2 cellular contexts compared by ENCODE assay signal in genomic region chr14:34971801-34972200, GRCh38.
TF ChIP-seq lines count a peak whose summit lies in the region.

No MANE protein-coding gene starts in this region.

TF ChIP-seq in GM23338, 12 proteins besides CTCF, POLR2A, EP300 and RAD21:
- TF ChIP-seq ZNF462 (CRISPR knock-in tag; IDR thresholded peaks at IDR 0.05) (no peak), STAT1 (IDR thresholded peaks at IDR 0.05; ENCODE audit: unreplicated experiment) (no peak), EZH2phosphoT487 (IDR thresholded peaks at IDR 0.05; ENCODE audit: unreplicated experiment) (no peak), NANOG (IDR thresholded peaks at IDR 0.05; ENCODE audit: borderline replicate concordance) (no peak), JUNB (IDR thresholded peaks at IDR 0.05; ENCODE audit: unreplicated experiment) (no peak), ZNF331 (CRISPR knock-in tag; IDR thresholded peaks at IDR 0.05; ENCODE audit: low read depth) (no peak), EZH2 (IDR thresholded peaks at IDR 0.05; ENCODE audit: low read depth, unreplicated experiment) (no peak), POLR2AphosphoS5 (IDR thresholded peaks at IDR 0.05; ENCODE audit: low read depth) (no peak), ZNF114 (CRISPR knock-in tag; IDR thresholded peaks at IDR 0.05) (no peak), CREB1 (CRISPR knock-in tag; IDR thresholded peaks at IDR 0.05; ENCODE audit: low read depth) (no peak)
- TF ChIP-seq, protein P1, sequence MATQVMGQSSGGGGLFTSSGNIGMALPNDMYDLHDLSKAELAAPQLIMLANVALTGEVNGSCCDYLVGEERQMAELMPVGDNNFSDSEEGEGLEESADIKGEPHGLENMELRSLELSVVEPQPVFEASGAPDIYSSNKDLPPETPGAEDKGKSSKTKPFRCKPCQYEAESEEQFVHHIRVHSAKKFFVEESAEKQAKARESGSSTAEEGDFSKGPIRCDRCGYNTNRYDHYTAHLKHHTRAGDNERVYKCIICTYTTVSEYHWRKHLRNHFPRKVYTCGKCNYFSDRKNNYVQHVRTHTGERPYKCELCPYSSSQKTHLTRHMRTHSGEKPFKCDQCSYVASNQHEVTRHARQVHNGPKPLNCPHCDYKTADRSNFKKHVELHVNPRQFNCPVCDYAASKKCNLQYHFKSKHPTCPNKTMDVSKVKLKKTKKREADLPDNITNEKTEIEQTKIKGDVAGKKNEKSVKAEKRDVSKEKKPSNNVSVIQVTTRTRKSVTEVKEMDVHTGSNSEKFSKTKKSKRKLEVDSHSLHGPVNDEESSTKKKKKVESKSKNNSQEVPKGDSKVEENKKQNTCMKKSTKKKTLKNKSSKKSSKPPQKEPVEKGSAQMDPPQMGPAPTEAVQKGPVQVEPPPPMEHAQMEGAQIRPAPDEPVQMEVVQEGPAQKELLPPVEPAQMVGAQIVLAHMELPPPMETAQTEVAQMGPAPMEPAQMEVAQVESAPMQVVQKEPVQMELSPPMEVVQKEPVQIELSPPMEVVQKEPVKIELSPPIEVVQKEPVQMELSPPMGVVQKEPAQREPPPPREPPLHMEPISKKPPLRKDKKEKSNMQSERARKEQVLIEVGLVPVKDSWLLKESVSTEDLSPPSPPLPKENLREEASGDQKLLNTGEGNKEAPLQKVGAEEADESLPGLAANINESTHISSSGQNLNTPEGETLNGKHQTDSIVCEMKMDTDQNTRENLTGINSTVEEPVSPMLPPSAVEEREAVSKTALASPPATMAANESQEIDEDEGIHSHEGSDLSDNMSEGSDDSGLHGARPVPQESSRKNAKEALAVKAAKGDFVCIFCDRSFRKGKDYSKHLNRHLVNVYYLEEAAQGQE (IDR thresholded peaks at IDR 0.05; ENCODE audit: unreplicated experiment), result no peak
- TF ChIP-seq, protein P2, sequence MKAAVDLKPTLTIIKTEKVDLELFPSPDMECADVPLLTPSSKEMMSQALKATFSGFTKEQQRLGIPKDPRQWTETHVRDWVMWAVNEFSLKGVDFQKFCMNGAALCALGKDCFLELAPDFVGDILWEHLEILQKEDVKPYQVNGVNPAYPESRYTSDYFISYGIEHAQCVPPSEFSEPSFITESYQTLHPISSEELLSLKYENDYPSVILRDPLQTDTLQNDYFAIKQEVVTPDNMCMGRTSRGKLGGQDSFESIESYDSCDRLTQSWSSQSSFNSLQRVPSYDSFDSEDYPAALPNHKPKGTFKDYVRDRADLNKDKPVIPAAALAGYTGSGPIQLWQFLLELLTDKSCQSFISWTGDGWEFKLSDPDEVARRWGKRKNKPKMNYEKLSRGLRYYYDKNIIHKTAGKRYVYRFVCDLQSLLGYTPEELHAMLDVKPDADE (IDR thresholded peaks at IDR 0.05), result no peak

TF ChIP-seq in WTC11, 78 proteins besides CTCF, POLR2A, EP300 and RAD21:
- TF ChIP-seq CDX4 (CRISPR knock-in tag; IDR thresholded peaks at IDR 0.05; ENCODE audit: borderline replicate concordance) (no peak), RELA (CRISPR knock-in tag; IDR thresholded peaks at IDR 0.05; ENCODE audit: borderline replicate concordance) (no peak), ATF1 (CRISPR knock-in tag; IDR thresholded peaks at IDR 0.05) (no peak), ESRRA (CRISPR knock-in tag; IDR thresholded peaks at IDR 0.05; ENCODE audit: borderline replicate concordance) (no peak), ZNF121 (CRISPR knock-in tag; IDR thresholded peaks at IDR 0.05) (no peak), PRRX2 (CRISPR knock-in tag; IDR thresholded peaks at IDR 0.05) (no peak), ZBTB43 (CRISPR knock-in tag; IDR thresholded peaks at IDR 0.05) (no peak), CREB1 (CRISPR knock-in tag; IDR thresholded peaks at IDR 0.05) (no peak)
- TF ChIP-seq, protein P3, sequence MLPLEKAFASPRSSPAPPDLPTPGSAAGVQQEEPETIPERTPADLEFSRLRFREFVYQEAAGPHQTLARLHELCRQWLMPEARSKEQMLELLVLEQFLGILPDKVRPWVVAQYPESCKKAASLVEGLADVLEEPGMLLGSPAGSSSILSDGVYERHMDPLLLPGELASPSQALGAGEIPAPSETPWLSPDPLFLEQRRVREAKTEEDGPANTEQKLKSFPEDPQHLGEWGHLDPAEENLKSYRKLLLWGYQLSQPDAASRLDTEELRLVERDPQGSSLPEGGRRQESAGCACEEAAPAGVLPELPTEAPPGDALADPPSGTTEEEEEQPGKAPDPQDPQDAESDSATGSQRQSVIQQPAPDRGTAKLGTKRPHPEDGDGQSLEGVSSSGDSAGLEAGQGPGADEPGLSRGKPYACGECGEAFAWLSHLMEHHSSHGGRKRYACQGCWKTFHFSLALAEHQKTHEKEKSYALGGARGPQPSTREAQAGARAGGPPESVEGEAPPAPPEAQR (CRISPR knock-in tag; IDR thresholded peaks at IDR 0.05), result no peak
